ENCODE assay signal across 8 cellular contexts in the genomic region with DNA sequence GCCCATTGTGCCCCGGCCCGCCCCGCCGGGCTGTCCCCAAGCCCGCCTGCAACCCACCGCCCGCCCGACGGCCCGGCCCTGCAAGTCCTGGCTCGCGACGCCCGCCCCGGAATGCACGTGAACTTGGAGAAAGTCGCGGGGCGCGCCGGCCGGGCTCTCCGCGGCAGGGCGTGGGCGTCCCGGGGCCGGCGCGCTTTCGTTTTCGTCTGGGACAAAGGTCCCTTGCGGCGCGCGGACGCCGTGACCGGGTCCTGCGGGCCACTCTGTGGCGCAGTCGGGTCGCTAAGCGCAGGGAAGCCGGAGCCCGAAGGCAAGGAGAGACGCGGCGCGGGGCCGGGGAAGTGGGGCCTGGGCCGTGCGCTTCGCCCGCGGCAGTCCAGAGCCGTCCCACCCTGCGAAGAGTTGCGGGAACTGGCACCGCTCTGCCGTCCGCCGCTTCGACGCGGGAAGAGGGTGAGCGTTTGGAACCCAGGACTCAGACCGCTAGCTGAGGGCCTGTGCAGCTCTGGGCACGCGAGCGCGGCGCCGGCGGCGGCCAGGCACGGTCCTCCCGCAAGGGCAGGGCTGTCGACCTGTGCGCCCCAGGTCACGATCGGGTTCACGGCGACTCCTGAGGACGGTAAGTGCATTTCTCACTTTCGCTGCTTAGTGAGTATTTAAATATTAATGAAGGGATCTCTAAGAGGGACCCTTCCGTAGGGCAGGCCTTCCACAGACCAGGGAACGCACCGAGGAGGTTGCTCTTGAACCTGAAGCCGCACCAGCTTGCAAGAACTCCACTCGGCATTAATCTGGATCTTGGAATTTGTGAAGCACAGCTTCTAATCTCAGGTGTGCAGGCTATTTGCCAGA.
DNase-seq lines count a peak whose midpoint lies in the region; ATAC-seq and TF ChIP-seq lines count a peak whose summit lies in the region.

No MANE protein-coding gene starts in this region.

- H3K27me3 Mint-ChIP-seq in CD8-positive, alpha-beta memory T cell, result peaks cover 6 to 7% of the 10 kb centered on the region in 2 donors
- H3K27me3 Mint-ChIP-seq in dendritic cell treated with granulocyte-macrophage colony-stimulating factor and Interleukin-4, amounts not matched to agents 40 ng/mL and 50 ng/mL, for 4 days, result no peaks in the 10 kb centered on the region
- H3K27me3 Mint-ChIP-seq in memory B cell, result no peaks in the 10 kb centered on the region
- H3K27me3 Mint-ChIP-seq in stimulated activated naive CD8-positive, alpha-beta T cell treated with anti-CD3 and anti-CD28 coated beads, Interleukin-15, amount 100 ng/mL, for 72 hours, result peaks cover 6% of the 10 kb centered on the region

- H3K36me3 Mint-ChIP-seq in CD8-positive, alpha-beta memory T cell, result peaks cover 0 to 5% (median 0%) of the 10 kb centered on the region in 3 donors
- peaks cover 66% of the 10 kb centered on the region for H3K36me3 Mint-ChIP-seq in dendritic cell treated with granulocyte-macrophage colony-stimulating factor and Interleukin-4, amounts not matched to agents 40 ng/mL and 50 ng/mL, for 4 days (ENCODE audit: low read depth)
- H3K36me3 Mint-ChIP-seq in memory B cell, result no peaks in the 10 kb centered on the region

- no peaks in the 10 kb centered on the region for H3K27me3 ChIP-seq in CD8-positive, alpha-beta memory T cell (ENCODE audit: insufficient read depth, low read length, poor library complexity, severe bottlenecking)

- TF ChIP-seq CTCF in VCaP (conservative IDR thresholded peaks at IDR 0.05), result no peak

- H3K27ac Mint-ChIP-seq in CD8-positive, alpha-beta memory T cell, result peak overlapping the region in 3 of 8 donors; percentile 6 to 54 (median 48)
- peak overlapping the region; percentile 87 for H3K27ac Mint-ChIP-seq in dendritic cell treated with granulocyte-macrophage colony-stimulating factor and Interleukin-4, amounts not matched to agents 40 ng/mL and 50 ng/mL, for 4 days
- H3K27ac Mint-ChIP-seq in memory B cell, result no peak overlapping the region
- H3K27ac Mint-ChIP-seq in stimulated activated naive CD8-positive, alpha-beta T cell treated with anti-CD3 and anti-CD28 coated beads, Interleukin-15, amount 100 ng/mL, for 72 hours, result no peak overlapping the region

- H3K27ac ChIP-seq in CD8-positive, alpha-beta memory T cell (ENCODE audit: low read depth, low read length), result no peak overlapping the region
- H3K27ac ChIP-seq in VCaP, result peak overlapping the region; percentile 93

- intact Hi-C loops in dendritic cell treated with granulocyte-macrophage colony-stimulating factor and Interleukin-4, amounts not matched to agents 40 ng/mL and 50 ng/mL, for 4 days (cut with micrococcal nuclease), result loop anchor here (2.0 to 5.0 kb wide), 3 partner anchors 35 to 75 kb away; no protein-coding TSS in a partner anchor

- H3K4me3 Mint-ChIP-seq in CD8-positive, alpha-beta memory T cell, result peak overlapping the region; percentile 64 to 84 (median 75)
- peak overlapping the region; percentile 91 for H3K4me3 Mint-ChIP-seq in dendritic cell treated with granulocyte-macrophage colony-stimulating factor and Interleukin-4, amounts not matched to agents 40 ng/mL and 50 ng/mL, for 4 days
- peak overlapping the region; percentile 67 for H3K4me3 Mint-ChIP-seq in memory B cell
- H3K4me3 Mint-ChIP-seq in stimulated activated naive CD8-positive, alpha-beta T cell treated with anti-CD3 and anti-CD28 coated beads, Interleukin-15, amount 100 ng/mL, for 72 hours, result peak overlapping the region; percentile 71 to 74

- peaks cover 25% of the 10 kb centered on the region for H3K4me1 ChIP-seq in CD8-positive, alpha-beta memory T cell (ENCODE audit: insufficient read depth, low read length)

- H3K36me3 ChIP-seq in CD8-positive, alpha-beta memory T cell (ENCODE audit: insufficient read depth, low read length), result no peaks in the 10 kb centered on the region

- peaks cover 23 to 57% (median 33%) of the 10 kb centered on the region in 3 donors for H3K4me1 Mint-ChIP-seq in CD8-positive, alpha-beta memory T cell
- H3K4me1 Mint-ChIP-seq in dendritic cell treated with granulocyte-macrophage colony-stimulating factor and Interleukin-4, amounts not matched to agents 40 ng/mL and 50 ng/mL, for 4 days (ENCODE audit: low read depth), result peaks cover 69% of the 10 kb centered on the region
- peaks cover 11% of the 10 kb centered on the region for H3K4me1 Mint-ChIP-seq in memory B cell
- peaks cover 58% of the 10 kb centered on the region for H3K4me1 Mint-ChIP-seq in stimulated activated naive CD8-positive, alpha-beta T cell treated with anti-CD3 and anti-CD28 coated beads, Interleukin-15, amount 100 ng/mL, for 72 hours

- ATAC-seq in HG02642 (IDR thresholded peaks at IDR 0.05; ENCODE audit: poor library complexity, unreplicated experiment) (peak; percentile 31), memory B cell (ENCODE audit: low read depth) (peak; percentile 10)
- ATAC-seq in stimulated activated naive CD8-positive, alpha-beta T cell treated with anti-CD3 and anti-CD28 coated beads, Interleukin-15, amount 100 ng/mL, for 72 hours, result peak; percentile 32

- H3K4me3 ChIP-seq in CD8-positive, alpha-beta memory T cell (ENCODE audit: low read length), result peak overlapping the region; percentile 25

- H3K9me3 Mint-ChIP-seq in CD8-positive, alpha-beta memory T cell, result no peaks in the 10 kb centered on the region
- H3K9me3 Mint-ChIP-seq in dendritic cell treated with granulocyte-macrophage colony-stimulating factor and Interleukin-4, amounts not matched to agents 40 ng/mL and 50 ng/mL, for 4 days, result no peaks in the 10 kb centered on the region
- no peaks in the 10 kb centered on the region for H3K9me3 Mint-ChIP-seq in memory B cell
- H3K9me3 Mint-ChIP-seq in stimulated activated naive CD8-positive, alpha-beta T cell treated with anti-CD3 and anti-CD28 coated beads, Interleukin-15, amount 100 ng/mL, for 72 hours, result no peaks in the 10 kb centered on the region

- DNase-seq in CD8-positive, alpha-beta memory T cell, result peak in 2 of 5 donors; percentile 17 to 51
- DNase-seq in memory B cell (ENCODE audit: low spot score in 2 of 2) (peak in 1 of 2 donors; percentile 46), NCI-H2107 treated with DMSO at 0.1 percent for 48 hours (lab: John Stamatoyannopoulos, UW; ENCODE audit: unreplicated experiment) (no peak), NK-92 (lab: John Stamatoyannopoulos, UW; ENCODE audit: unreplicated experiment) (no peak)
- peak; percentile 41 to 51 for DNase-seq in stimulated activated naive CD8-positive, alpha-beta T cell treated with anti-CD3 and anti-CD28 coated beads, Interleukin-15, amount 100 ng/mL, for 72 hours

- CTCF ChIA-PET in CD8-positive, alpha-beta memory T cell (lab: Charles Lee), result interaction anchor here (1.2 kb wide), 1 partner anchor 66 kb away, joined by 5 read pairs; no protein-coding TSS in a partner anchor

- POLR2A ChIA-PET in CD8-positive, alpha-beta memory T cell (lab: Charles Lee), result no interaction called here

- no peaks in the 10 kb centered on the region for H3K9me3 ChIP-seq in CD8-positive, alpha-beta memory T cell (ENCODE audit: low read length)

Comparison
In these comparisons a context has a peak if more than half of its experiments do, and no peak if none do; other contexts are left out.
1. DNase-seq: peak in stimulated activated naive CD8-positive, alpha-beta T cell treated with anti-CD3 and anti-CD28 coated beads, Interleukin-15, amount 100 ng/mL, for 72 hours (2 of 2); none in NCI-H2107 treated with DMSO at 0.1 percent for 48 hours (single experiment) and NK-92 (single experiment).
2. Peak in every context shown above with its lines, with median percentiles within 50 percentile points of each other: H3K4me3 Mint-ChIP-seq and ATAC-seq.